Comparison of ENCODE assay signal across 26 cellular contexts in genomic region chr13:54133721-54134120, GRCh38.
"Had no signal": no experiment of that assay in that cellular context is flagged by ENCODE, and none has a peak within 500 bp of the region (broad histone marks: within the 10 kb centered on the region; RNA-seq: fewer than 3 reads in every experiment).

No MANE protein-coding gene starts in this region.

- H3K4me3 ChIP-seq: coronary artery, dorsolateral prefrontal cortex, esophagus squamous epithelium had no signal

- H3K4me3 Mint-ChIP-seq: activated CD4-positive, alpha-beta memory T cell treated with anti-CD3 and anti-CD28 coated beads, Interleukin-2, amount 10 ng/mL, durations not matched to agents 7 days and 5 days; activated CD4-positive, alpha-beta T cell treated with anti-CD3 and anti-CD28 coated beads, Interleukin-2, amount 10 ng/mL, durations not matched to agents 7 days and 5 days; activated naive CD4-positive, alpha-beta T cell treated with anti-CD3 and anti-CD28 coated beads, Interleukin-2, amount 10 ng/mL, durations not matched to agents 7 days and 5 days; activated naive CD8-positive, alpha-beta T cell treated with anti-CD3 and anti-CD28 coated beads, Interleukin-2, amount 10 ng/mL, durations not matched to agents 7 days and 5 days; activated T-cell treated with anti-CD3 and anti-CD28 coated beads, Interleukin-2, amount 50 U/mL, for 24 hours; activated T-cell treated with anti-CD3 and anti-CD28 coated beads, Interleukin-2, amount 50 U/mL, for 72 hours; central memory CD8-positive, alpha-beta T cell; dendritic cell treated with granulocyte-macrophage colony-stimulating factor and Interleukin-4, amounts not matched to agents 40 ng/mL and 50 ng/mL, for 4 days had no signal

- H3K36me3 ChIP-seq: brain microvascular endothelial cell, esophagus squamous epithelium had no signal

- H3K27me3 Mint-ChIP-seq: activated CD4-positive, alpha-beta memory T cell treated with anti-CD3 and anti-CD28 coated beads, Interleukin-2, amount 10 ng/mL, durations not matched to agents 7 days and 5 days; activated CD4-positive, alpha-beta T cell treated with anti-CD3 and anti-CD28 coated beads, Interleukin-2, amount 10 ng/mL, durations not matched to agents 7 days and 5 days; activated naive CD4-positive, alpha-beta T cell treated with anti-CD3 and anti-CD28 coated beads, Interleukin-2, amount 10 ng/mL, durations not matched to agents 7 days and 5 days; activated naive CD8-positive, alpha-beta T cell treated with anti-CD3 and anti-CD28 coated beads, Interleukin-2, amount 10 ng/mL, durations not matched to agents 7 days and 5 days; activated T-cell treated with anti-CD3 and anti-CD28 coated beads, Interleukin-2, amount 50 U/mL, for 24 hours; central memory CD8-positive, alpha-beta T cell; dendritic cell treated with granulocyte-macrophage colony-stimulating factor and Interleukin-4, amounts not matched to agents 40 ng/mL and 50 ng/mL, for 4 days had no signal

- H3K27me3 ChIP-seq: brain microvascular endothelial cell, dorsolateral prefrontal cortex, esophagus squamous epithelium had no signal

- H3K9me3 ChIP-seq: esophagus squamous epithelium had no signal

- ATAC-seq: activated naive CD4-positive, alpha-beta T cell treated with anti-CD3 and anti-CD28 coated beads, Interleukin-2, amount 50 U/mL, for 72 hours; activated T-cell treated with anti-CD3 and anti-CD28 coated beads, Interleukin-2, amount 50 U/mL, for 72 hours had no signal

- H3K4me1 Mint-ChIP-seq: activated CD4-positive, alpha-beta memory T cell treated with anti-CD3 and anti-CD28 coated beads, Interleukin-2, amount 10 ng/mL, durations not matched to agents 7 days and 5 days; activated CD4-positive, alpha-beta T cell treated with anti-CD3 and anti-CD28 coated beads, Interleukin-2, amount 10 ng/mL, durations not matched to agents 7 days and 5 days; activated naive CD4-positive, alpha-beta T cell treated with anti-CD3 and anti-CD28 coated beads, Interleukin-2, amount 10 ng/mL, durations not matched to agents 7 days and 5 days; activated naive CD8-positive, alpha-beta T cell treated with anti-CD3 and anti-CD28 coated beads, Interleukin-2, amount 10 ng/mL, durations not matched to agents 7 days and 5 days; central memory CD8-positive, alpha-beta T cell had no signal

- H3K27ac Mint-ChIP-seq: activated CD4-positive, alpha-beta memory T cell treated with anti-CD3 and anti-CD28 coated beads, Interleukin-2, amount 10 ng/mL, durations not matched to agents 7 days and 5 days; activated CD4-positive, alpha-beta T cell treated with anti-CD3 and anti-CD28 coated beads, Interleukin-2, amount 10 ng/mL, durations not matched to agents 7 days and 5 days; activated naive CD4-positive, alpha-beta T cell treated with anti-CD3 and anti-CD28 coated beads, Interleukin-2, amount 10 ng/mL, durations not matched to agents 7 days and 5 days; activated naive CD4-positive, alpha-beta T cell treated with anti-CD3 and anti-CD28 coated beads, Interleukin-2, amount 50 U/mL, for 72 hours; activated naive CD8-positive, alpha-beta T cell treated with anti-CD3 and anti-CD28 coated beads, Interleukin-2, amount 10 ng/mL, durations not matched to agents 7 days and 5 days; activated T-cell treated with anti-CD3 and anti-CD28 coated beads, Interleukin-2, amount 50 U/mL, for 24 hours; activated T-cell treated with anti-CD3 and anti-CD28 coated beads, Interleukin-2, amount 50 U/mL, for 72 hours; dendritic cell treated with granulocyte-macrophage colony-stimulating factor and Interleukin-4, amounts not matched to agents 40 ng/mL and 50 ng/mL, for 4 days had no signal

- H3K36me3 Mint-ChIP-seq: activated naive CD4-positive, alpha-beta T cell treated with anti-CD3 and anti-CD28 coated beads, Interleukin-2, amount 10 ng/mL, durations not matched to agents 7 days and 5 days; activated naive CD8-positive, alpha-beta T cell treated with anti-CD3 and anti-CD28 coated beads, Interleukin-2, amount 10 ng/mL, durations not matched to agents 7 days and 5 days had no signal

- H3K4me1 ChIP-seq: esophagus squamous epithelium had no signal

- H3K27ac ChIP-seq: brain microvascular endothelial cell, coronary artery, dorsolateral prefrontal cortex, esophagus squamous epithelium had no signal

- DNase-seq: activated CD4-positive, alpha-beta memory T cell treated with anti-CD3 and anti-CD28 coated beads, Interleukin-2, amount 10 ng/mL, durations not matched to agents 7 days and 5 days; activated CD4-positive, alpha-beta T cell treated with anti-CD3 and anti-CD28 coated beads for 1 hour; activated CD4-positive, alpha-beta T cell treated with anti-CD3 and anti-CD28 coated beads for 4 hours; activated CD4-positive, alpha-beta T cell treated with anti-CD3 and anti-CD28 coated beads, Interleukin-2, amount 10 ng/mL, durations not matched to agents 7 days and 5 days; activated CD4-positive, alpha-beta T cell treated with anti-CD3 and anti-CD28 coated beads, Interleukin-2, amount 50 U/mL, for 4 hours; activated CD8-positive, alpha-beta memory T cell treated with anti-CD3 and anti-CD28 coated beads, Interleukin-2, amount 50 U/mL, for 48 hours; activated gamma-delta T cell; activated naive CD4-positive, alpha-beta T cell; activated naive CD4-positive, alpha-beta T cell treated with anti-CD3 and anti-CD28 coated beads, Interleukin-2, amount 10 ng/mL, durations not matched to agents 7 days and 5 days; activated naive CD8-positive, alpha-beta T cell treated with anti-CD3 and anti-CD28 coated beads, Interleukin-2, amount 10 ng/mL, durations not matched to agents 7 days and 5 days; activated T-cell treated with anti-CD3 and anti-CD28 coated beads for 4 hours; activated T-cell treated with anti-CD3 and anti-CD28 coated beads, Interleukin-2, amount 50 U/mL, for 24 hours; activated T-cell treated with anti-CD3 and anti-CD28 coated beads, Interleukin-2, amount 50 U/mL, for 72 hours; amniotic stem cell; anterior cingulate cortex; brain microvascular endothelial cell; dorsolateral prefrontal cortex; effector memory CD4-positive, alpha-beta T cell; esophagus squamous epithelium; foreskin melanocyte; head of caudate nucleus; T-helper 2 cell had no signal
